Comparison of ENCODE assay signal across 1 cellular context in the genomic region with DNA sequence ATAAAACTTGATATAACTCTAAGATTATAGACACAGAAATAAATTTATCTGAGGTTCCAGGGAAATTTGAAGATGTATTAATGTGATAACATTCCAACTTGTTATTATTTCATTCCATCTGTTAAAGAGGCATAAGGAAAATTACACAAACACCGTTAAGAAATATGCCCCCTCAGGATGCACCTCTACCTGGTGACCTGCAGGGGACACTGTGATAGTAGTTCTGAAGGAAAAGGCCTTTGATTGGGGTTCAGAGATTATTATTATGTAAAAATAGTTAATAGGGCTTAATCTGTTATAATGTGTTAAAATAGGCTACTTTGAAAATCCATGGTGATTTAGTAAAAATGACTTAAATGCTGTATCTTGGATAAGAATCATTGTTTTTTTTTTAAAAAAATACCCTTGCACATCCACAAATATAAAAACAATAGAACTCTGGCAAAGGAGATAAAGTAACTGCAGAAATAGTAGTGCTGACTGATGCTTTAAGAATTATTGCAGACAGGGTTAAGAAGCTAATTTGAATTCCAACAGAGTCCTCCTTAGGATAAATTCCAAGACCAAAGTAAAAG.
TF ChIP-seq lines count a peak whose summit lies in the region.

No MANE protein-coding gene starts in this region.

TF ChIP-seq in endothelial cell of umbilical vein, 7 proteins besides CTCF, POLR2A, EP300 and RAD21:
- TF ChIP-seq FOS (IDR thresholded peaks at IDR 0.05; ENCODE audit: borderline replicate concordance, insufficient read depth, low read length) (no peak), POLR2AphosphoS5 (IDR thresholded peaks at IDR 0.05; ENCODE audit: insufficient read depth, low read depth, low read length) (no peak), JUN (IDR thresholded peaks at IDR 0.05; ENCODE audit: borderline replicate concordance, insufficient read depth, insufficient read length, low read depth) (no peak), GATA2 (IDR thresholded peaks at IDR 0.05; ENCODE audit: insufficient read depth, insufficient read length, low read depth, low read length) (no peak), MYC (IDR thresholded peaks at IDR 0.05; ENCODE audit: low read depth, low read length) (no peak), EZH2 (IDR thresholded peaks at IDR 0.05; ENCODE audit: borderline replicate concordance, low read depth, low read length, severe bottlenecking) (no peak)
- TF ChIP-seq, protein P1, sequence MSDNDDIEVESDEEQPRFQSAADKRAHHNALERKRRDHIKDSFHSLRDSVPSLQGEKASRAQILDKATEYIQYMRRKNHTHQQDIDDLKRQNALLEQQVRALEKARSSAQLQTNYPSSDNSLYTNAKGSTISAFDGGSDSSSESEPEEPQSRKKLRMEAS (IDR thresholded peaks at IDR 0.05; ENCODE audit: insufficient read depth, insufficient read length): no peak
